ENCODE assay signal across 16 cellular contexts in the genomic region with DNA sequence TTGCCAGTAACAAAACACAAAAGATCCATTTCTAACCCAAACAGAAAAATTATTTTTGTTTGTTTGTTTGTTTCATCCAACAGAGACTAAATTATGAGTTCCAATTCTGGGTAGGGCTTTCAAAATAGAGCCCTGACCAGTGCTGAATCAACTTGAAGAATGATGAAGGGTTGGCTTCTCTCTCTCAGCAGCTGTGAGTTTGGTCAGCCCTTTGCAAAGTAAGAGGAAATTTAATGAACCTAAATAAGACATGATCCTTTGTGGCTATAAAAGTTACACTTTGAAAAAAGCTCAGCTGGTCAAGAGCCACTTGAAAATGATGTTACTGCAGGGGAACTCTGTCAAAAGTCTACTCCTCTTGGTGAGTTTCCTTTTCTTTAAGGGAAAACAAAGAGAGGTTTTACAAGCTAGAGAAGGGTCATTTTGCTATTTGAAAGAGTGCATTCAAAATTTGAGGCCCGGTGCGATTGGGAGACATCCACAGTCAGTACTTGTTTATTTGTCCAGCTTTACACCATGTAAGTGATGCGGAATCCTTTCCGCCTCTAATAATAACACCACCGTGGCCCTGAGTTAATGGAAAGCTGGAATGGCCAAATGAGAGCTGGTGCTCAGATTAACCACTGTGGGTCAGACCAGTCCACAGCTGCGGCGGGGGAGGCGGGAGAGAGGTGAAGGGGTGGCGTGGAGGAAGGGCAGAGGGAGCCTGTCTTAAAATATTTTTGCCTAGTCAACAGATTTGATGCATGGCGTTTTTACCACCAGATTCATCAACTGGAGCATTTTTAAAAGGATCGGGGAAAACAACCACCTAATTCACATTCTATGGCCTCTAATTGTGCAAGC.
DNase-seq lines count a peak whose midpoint lies in the region; ATAC-seq and TF ChIP-seq lines count a peak whose summit lies in the region.
"Had no signal": no experiment of that assay in that cellular context is flagged by ENCODE, and none has a peak within 500 bp of the region (broad histone marks: within the 10 kb centered on the region; RNA-seq: fewer than 3 reads in every experiment).

No MANE protein-coding gene starts in this region.

- peak; percentile 33 for DNase-seq in NCI-H146 (lab: John Stamatoyannopoulos, UW)
- no peak for DNase-seq in NCI-H146 treated with DMSO at 0.1 percent for 48 hours (lab: John Stamatoyannopoulos, UW; ENCODE audit: unreplicated experiment)
- peak; percentile 26 for DNase-seq in astrocyte of the hippocampus (ENCODE audit: low read depth, low spot score)
- DNase-seq in medulla oblongata (ENCODE audit: extremely low spot score): peak; percentile 48
- DNase-seq in type B pancreatic cell (ENCODE audit: extremely low spot score, unreplicated experiment): no peak
- no peak for DNase-seq in activated naive CD4-positive, alpha-beta T cell treated with anti-CD3 and anti-CD28 coated beads, Interleukin-2, amount 50 U/mL, for 16 hours
- DNase-seq in Peyer's patch: no peak
- DNase-seq: activated CD4-positive, alpha-beta T cell treated with anti-CD3 and anti-CD28 coated beads for 1 hour; activated naive CD8-positive, alpha-beta T cell treated with anti-CD3 and anti-CD28 coated beads, Interleukin-2, amount 10 ng/mL, durations not matched to agents 7 days and 5 days; kidney glomerular epithelial cell; NCI-H446 treated with DMSO at 0.1 percent for 48 hours; stimulated activated CD4-positive, alpha-beta T cell treated with anti-CD3 and anti-CD28 coated beads, Interleukin-4, amount 100 ng/mL, for 1 hour; T-cell; upper lobe of right lung had no signal

- no peaks in the 10 kb centered on the region for H3K36me3 Mint-ChIP-seq in type B pancreatic cell
- H3K36me3 Mint-ChIP-seq: activated naive CD8-positive, alpha-beta T cell treated with anti-CD3 and anti-CD28 coated beads, Interleukin-2, amount 10 ng/mL, durations not matched to agents 7 days and 5 days; T-cell had no signal

- H3K4me1 ChIP-seq in Peyer's patch: no peaks in the 10 kb centered on the region
- H3K4me1 ChIP-seq: upper lobe of right lung had no signal

- H3K9me3 Mint-ChIP-seq in type B pancreatic cell: peaks cover 3% of the 10 kb centered on the region
- H3K9me3 Mint-ChIP-seq: T-cell had no signal

- H3K27me3 ChIP-seq in Peyer's patch: no peaks in the 10 kb centered on the region
- H3K27me3 ChIP-seq: upper lobe of right lung had no signal

- H3K27ac Mint-ChIP-seq in type B pancreatic cell: no peak overlapping the region
- H3K27ac Mint-ChIP-seq: activated naive CD8-positive, alpha-beta T cell treated with anti-CD3 and anti-CD28 coated beads, Interleukin-2, amount 10 ng/mL, durations not matched to agents 7 days and 5 days; T-cell had no signal

- H3K27ac ChIP-seq in Peyer's patch: no peak overlapping the region
- H3K27ac ChIP-seq: RWPE1, upper lobe of right lung had no signal

- no peak overlapping the region for H3K4me3 ChIP-seq in Peyer's patch
- H3K4me3 ChIP-seq: upper lobe of right lung had no signal

- peaks cover 59% of the 10 kb centered on the region for H3K27me3 Mint-ChIP-seq in type B pancreatic cell

- H3K4me1 Mint-ChIP-seq in type B pancreatic cell (ENCODE audit: unreplicated experiment): peaks cover 18% of the 10 kb centered on the region
- H3K4me1 Mint-ChIP-seq: activated naive CD8-positive, alpha-beta T cell treated with anti-CD3 and anti-CD28 coated beads, Interleukin-2, amount 10 ng/mL, durations not matched to agents 7 days and 5 days; T-cell had no signal

- no peaks in the 10 kb centered on the region for H3K9me3 ChIP-seq in Peyer's patch
- H3K9me3 ChIP-seq: upper lobe of right lung had no signal

- no peak for ATAC-seq in HG03025 (IDR thresholded peaks at IDR 0.05; ENCODE audit: low FRiP score, unreplicated experiment)
- ATAC-seq: T-cell, upper lobe of right lung had no signal

- no peaks in the 10 kb centered on the region for H3K36me3 ChIP-seq in Peyer's patch
- H3K36me3 ChIP-seq: upper lobe of right lung had no signal

- TF ChIP-seq CTCF in type B pancreatic cell (conservative IDR thresholded peaks at IDR 0.05) (no peak), Peyer's patch (IDR thresholded peaks at IDR 0.05) (no peak)

- peak overlapping the region; percentile 4 for H3K4me3 Mint-ChIP-seq in type B pancreatic cell
- H3K4me3 Mint-ChIP-seq: activated naive CD8-positive, alpha-beta T cell treated with anti-CD3 and anti-CD28 coated beads, Interleukin-2, amount 10 ng/mL, durations not matched to agents 7 days and 5 days; T-cell had no signal

- TF ChIP-seq POLR2A in Peyer's patch (IDR thresholded peaks at IDR 0.05): no peak

Comparison
In these comparisons a context has a peak if more than half of its experiments do, and no peak if none do; other contexts are left out.
1. DNase-seq: peak in NCI-H146 (single experiment), astrocyte of the hippocampus (single experiment) and medulla oblongata (single experiment); none in NCI-H146 treated with DMSO at 0.1 percent for 48 hours (single experiment), type B pancreatic cell (single experiment), activated naive CD4-positive, alpha-beta T cell treated with anti-CD3 and anti-CD28 coated beads, Interleukin-2, amount 50 U/mL, for 16 hours (single experiment) and Peyer's patch (0 of 3).